Comparison of ENCODE assay signal across 19 cellular contexts in the genomic region with DNA sequence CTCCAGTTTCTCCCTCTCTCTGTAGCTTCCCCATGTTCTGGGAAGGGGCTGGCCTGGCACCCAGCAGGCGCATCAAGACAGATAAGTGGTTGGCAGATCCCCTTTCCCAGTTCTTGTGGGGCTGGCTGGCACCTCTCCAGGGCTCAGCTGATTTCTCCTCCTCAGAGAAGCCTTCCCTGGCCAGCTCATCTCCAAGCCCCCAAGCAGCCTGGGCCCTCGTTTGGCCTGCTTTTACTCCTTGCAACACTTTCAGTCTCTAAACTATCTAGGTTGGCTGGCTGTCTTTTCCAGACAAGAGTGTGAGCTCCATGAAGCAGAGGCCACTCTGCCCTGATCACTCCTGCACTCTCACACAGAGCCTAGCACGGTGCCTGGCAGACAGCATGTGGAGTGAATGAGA. TPM values are rescaled to one million over a fixed set of nuclear protein-coding genes. Genes with fewer than 3 reads are reported as not detected.
DNase-seq lines count a peak whose midpoint lies in the region; ATAC-seq and TF ChIP-seq lines count a peak whose summit lies in the region.
"Had no signal": no experiment of that assay in that cellular context is flagged by ENCODE, and none has a peak within 500 bp of the region (broad histone marks: within the 10 kb centered on the region; RNA-seq: fewer than 3 reads in every experiment).

No MANE protein-coding gene starts in this region.

- peaks cover 89% of the 10 kb centered on the region for H3K79me2 ChIP-seq in mammary epithelial cell (ENCODE audit: insufficient read depth, low read length)

- peaks cover 37% of the 10 kb centered on the region for H3K36me3 ChIP-seq in mammary epithelial cell (ENCODE audit: insufficient read depth, low read length)
- peaks cover 38% of the 10 kb centered on the region for H3K36me3 ChIP-seq in effector memory CD4-positive, alpha-beta T cell (ENCODE audit: control insufficient read depth, insufficient read depth, low read length)
- peaks cover 0 to 90% (median 6%) of the 10 kb centered on the region in 3 donors for H3K36me3 ChIP-seq in tibial nerve

- intact Hi-C loops in mammary epithelial cell (cut with micrococcal nuclease), result no loop called here

- no peaks in the 10 kb centered on the region for H3K9me3 Mint-ChIP-seq in activated naive CD8-positive, alpha-beta T cell treated with anti-CD3 and anti-CD28 coated beads, Interleukin-2, amount 10 ng/mL, durations not matched to agents 7 days and 5 days
- H3K9me3 Mint-ChIP-seq in activated naive CD8-positive, alpha-beta T cell treated with anti-CD3 and anti-CD28 coated beads for 36 hours, result no peaks in the 10 kb centered on the region
- no peaks in the 10 kb centered on the region for H3K9me3 Mint-ChIP-seq in stimulated activated naive B cell treated with anti-CD40 and anti-IgM and Interleukin-4, amounts not matched to agents 10 μg/mL and 1 μg/mL and 100 μg/mL, for 72 hours
- H3K9me3 Mint-ChIP-seq in glutamatergic neuron (ENCODE audit: unreplicated experiment), result peaks cover 1% of the 10 kb centered on the region
- H3K9me3 Mint-ChIP-seq: CD4-positive, alpha-beta T cell; stimulated activated memory B cell treated with anti-CD40 and anti-IgM and Interleukin-4, amounts not matched to agents 10 μg/mL and 1 μg/mL and 100 μg/mL, for 72 hours; WTC11 had no signal

- peaks cover 42% of the 10 kb centered on the region for H3K4me1 Mint-ChIP-seq in activated naive CD8-positive, alpha-beta T cell treated with anti-CD3 and anti-CD28 coated beads, Interleukin-2, amount 10 ng/mL, durations not matched to agents 7 days and 5 days
- H3K4me1 Mint-ChIP-seq in activated naive CD8-positive, alpha-beta T cell treated with anti-CD3 and anti-CD28 coated beads for 36 hours, result peaks cover 38% of the 10 kb centered on the region
- H3K4me1 Mint-ChIP-seq in stimulated activated naive B cell treated with anti-CD40 and anti-IgM and Interleukin-4, amounts not matched to agents 10 μg/mL and 1 μg/mL and 100 μg/mL, for 72 hours, result peaks cover 19 to 56% of the 10 kb centered on the region in 2 donors
- H3K4me1 Mint-ChIP-seq in glutamatergic neuron (ENCODE audit: low read depth, unreplicated experiment), result no peaks in the 10 kb centered on the region
- H3K4me1 Mint-ChIP-seq: WTC11 had no signal

- dilution Hi-C loops in mammary epithelial cell (cut with HindIII; ENCODE audit: low sequenced_read_pairs), result no loop called here

- peak overlapping the region; percentile 82 for H3K27ac Mint-ChIP-seq in activated naive CD8-positive, alpha-beta T cell treated with anti-CD3 and anti-CD28 coated beads, Interleukin-2, amount 10 ng/mL, durations not matched to agents 7 days and 5 days
- no peak overlapping the region for H3K27ac Mint-ChIP-seq in activated naive CD8-positive, alpha-beta T cell treated with anti-CD3 and anti-CD28 coated beads for 36 hours
- H3K27ac Mint-ChIP-seq in stimulated activated naive B cell treated with anti-CD40 and anti-IgM and Interleukin-4, amounts not matched to agents 10 μg/mL and 1 μg/mL and 100 μg/mL, for 72 hours, result peak overlapping the region; percentile 26
- no peak overlapping the region for H3K27ac Mint-ChIP-seq in glutamatergic neuron (ENCODE audit: unreplicated experiment)
- H3K27ac Mint-ChIP-seq: CD4-positive, alpha-beta T cell; stimulated activated memory B cell treated with anti-CD40 and anti-IgM and Interleukin-4, amounts not matched to agents 10 μg/mL and 1 μg/mL and 100 μg/mL, for 72 hours; WTC11 had no signal

- CTCF ChIA-PET in mammary epithelial cell (lab: Charles Lee; ENCODE audit: low non-redundant PET), result no interaction called here

- TF ChIP-seq POLR2A in tibial nerve (IDR thresholded peaks at IDR 0.05), result no peak

- 64% methylated on average over 3 of the region's 3 CpGs for WGBS in mammary epithelial cell (ENCODE audit: low coverage, missing lambda C conversion rate)
- 77 to 89% methylated on average over 3 of the region's 3 CpGs for WGBS in tibial nerve, 2 donors

- no peak overlapping the region for H2AFZ ChIP-seq in mammary epithelial cell (ENCODE audit: low read depth, low read length)
- H2AFZ ChIP-seq: parathyroid adenoma had no signal

- BruUV-seq in mammary epithelial cell (replicated peaks; lab: Mats Ljungman, UMichigan), result no TSS peak

- H3K9me3 ChIP-seq in mammary epithelial cell (replicated peaks; ENCODE audit: insufficient read depth, low read length), result no peaks in the 10 kb centered on the region
- no peaks in the 10 kb centered on the region for H3K9me3 ChIP-seq in effector memory CD4-positive, alpha-beta T cell (ENCODE audit: control insufficient read depth, low read length)
- H3K9me3 ChIP-seq in tibial nerve, result no peaks in the 10 kb centered on the region
- H3K9me3 ChIP-seq: SJSA1 had no signal

- H4K20me1 ChIP-seq in mammary epithelial cell (ENCODE audit: insufficient read depth, low read length), result no peaks in the 10 kb centered on the region

- H3K27me3 ChIP-seq in mammary epithelial cell (ENCODE audit: insufficient read depth, low read length) (no peaks in the 10 kb centered on the region), tibial nerve (no peaks in the 10 kb centered on the region)
- no peaks in the 10 kb centered on the region for H3K27me3 ChIP-seq in effector memory CD4-positive, alpha-beta T cell (replicated peaks; ENCODE audit: control insufficient read depth, insufficient read depth, low read length, poor library complexity, severe bottlenecking)
- H3K27me3 ChIP-seq: SJSA1 had no signal

- no peak overlapping the region for H3K9ac ChIP-seq in mammary epithelial cell (ENCODE audit: insufficient read depth, low read length)
- H3K9ac ChIP-seq: KMS-11, parathyroid adenoma had no signal

- TF ChIP-seq EP300 in tibial nerve (IDR thresholded peaks at IDR 0.05), result no peak

- no peak for ATAC-seq in activated naive CD8-positive, alpha-beta T cell treated with anti-CD3 and anti-CD28 coated beads, Interleukin-2, amount 10 ng/mL, durations not matched to agents 7 days and 5 days (ENCODE audit: low read depth)
- ATAC-seq in stimulated activated naive B cell treated with anti-CD40 and anti-IgM and Interleukin-4, amounts not matched to agents 10 μg/mL and 1 μg/mL and 100 μg/mL, for 72 hours (replicated peaks), result no peak
- ATAC-seq: stimulated activated memory B cell treated with anti-CD40 and anti-IgM and Interleukin-4, amounts not matched to agents 10 μg/mL and 1 μg/mL and 100 μg/mL, for 72 hours; WTC11 had no signal

- peak overlapping the region; percentile 1 for H3K4me2 ChIP-seq in mammary epithelial cell (ENCODE audit: insufficient read depth, low read depth, low read length)
- H3K4me2 ChIP-seq: KMS-11 had no signal

- peaks cover 47% of the 10 kb centered on the region for H3K36me3 Mint-ChIP-seq in activated naive CD8-positive, alpha-beta T cell treated with anti-CD3 and anti-CD28 coated beads, Interleukin-2, amount 10 ng/mL, durations not matched to agents 7 days and 5 days
- H3K36me3 Mint-ChIP-seq in activated naive CD8-positive, alpha-beta T cell treated with anti-CD3 and anti-CD28 coated beads for 36 hours, result peaks cover 62% of the 10 kb centered on the region
- peaks cover 56 to 87% of the 10 kb centered on the region in 2 donors for H3K36me3 Mint-ChIP-seq in stimulated activated naive B cell treated with anti-CD40 and anti-IgM and Interleukin-4, amounts not matched to agents 10 μg/mL and 1 μg/mL and 100 μg/mL, for 72 hours
- H3K36me3 Mint-ChIP-seq in glutamatergic neuron (ENCODE audit: unreplicated experiment), result no peaks in the 10 kb centered on the region

- H3K4me3 Mint-ChIP-seq in activated naive CD8-positive, alpha-beta T cell treated with anti-CD3 and anti-CD28 coated beads, Interleukin-2, amount 10 ng/mL, durations not matched to agents 7 days and 5 days, result no peak overlapping the region
- H3K4me3 Mint-ChIP-seq in activated naive CD8-positive, alpha-beta T cell treated with anti-CD3 and anti-CD28 coated beads for 36 hours, result no peak overlapping the region
- no peak overlapping the region for H3K4me3 Mint-ChIP-seq in stimulated activated naive B cell treated with anti-CD40 and anti-IgM and Interleukin-4, amounts not matched to agents 10 μg/mL and 1 μg/mL and 100 μg/mL, for 72 hours
- H3K4me3 Mint-ChIP-seq in glutamatergic neuron (ENCODE audit: unreplicated experiment), result no peak overlapping the region
- H3K4me3 Mint-ChIP-seq: CD4-positive, alpha-beta T cell; stimulated activated memory B cell treated with anti-CD40 and anti-IgM and Interleukin-4, amounts not matched to agents 10 μg/mL and 1 μg/mL and 100 μg/mL, for 72 hours; WTC11 had no signal

- H3K27ac ChIP-seq in mammary epithelial cell (ENCODE audit: insufficient read depth, low read depth, low read length), result peak overlapping the region; percentile 92
- H3K27ac ChIP-seq in effector memory CD4-positive, alpha-beta T cell (ENCODE audit: insufficient read depth, low read length, poor library complexity, severe bottlenecking), result no peak overlapping the region
- H3K27ac ChIP-seq in tibial nerve, result peak overlapping the region in 1 of 4 donors; percentile 26
- H3K27ac ChIP-seq: KMS-11, parathyroid adenoma, SJSA1 had no signal

- no peaks in the 10 kb centered on the region for H3K27me3 Mint-ChIP-seq in activated naive CD8-positive, alpha-beta T cell treated with anti-CD3 and anti-CD28 coated beads, Interleukin-2, amount 10 ng/mL, durations not matched to agents 7 days and 5 days
- no peaks in the 10 kb centered on the region for H3K27me3 Mint-ChIP-seq in activated naive CD8-positive, alpha-beta T cell treated with anti-CD3 and anti-CD28 coated beads for 36 hours
- no peaks in the 10 kb centered on the region for H3K27me3 Mint-ChIP-seq in stimulated activated naive B cell treated with anti-CD40 and anti-IgM and Interleukin-4, amounts not matched to agents 10 μg/mL and 1 μg/mL and 100 μg/mL, for 72 hours
- no peaks in the 10 kb centered on the region for H3K27me3 Mint-ChIP-seq in glutamatergic neuron (ENCODE audit: unreplicated experiment)
- H3K27me3 Mint-ChIP-seq: CD4-positive, alpha-beta T cell; stimulated activated memory B cell treated with anti-CD40 and anti-IgM and Interleukin-4, amounts not matched to agents 10 μg/mL and 1 μg/mL and 100 μg/mL, for 72 hours had no signal

- no peak for DNase-seq in activated naive CD8-positive, alpha-beta T cell treated with anti-CD3 and anti-CD28 coated beads, Interleukin-2, amount 10 ng/mL, durations not matched to agents 7 days and 5 days
- no peak for DNase-seq in activated naive CD8-positive, alpha-beta T cell treated with anti-CD3 and anti-CD28 coated beads for 36 hours
- DNase-seq in mammary epithelial cell, result no peak
- peak; percentile 21 for DNase-seq in iris pigment epithelial cell (ENCODE audit: low read depth)
- no peak for DNase-seq in stimulated activated naive B cell treated with anti-CD40 and anti-IgM and Interleukin-4, amounts not matched to agents 10 μg/mL and 1 μg/mL and 100 μg/mL, for 72 hours
- DNase-seq in effector memory CD4-positive, alpha-beta T cell, result no peak
- DNase-seq in glutamatergic neuron, result no peak
- no peak for DNase-seq in tibial nerve (ENCODE audit: low spot score in 2 of 2)
- DNase-seq: activated CD8-positive, alpha-beta memory T cell treated with anti-CD3 and anti-CD28 coated beads for 24 hours; CD4-positive, alpha-beta T cell; cortex of kidney; NCI-H526 treated with DMSO at 0.1 percent for 48 hours; stimulated activated CD4-positive, alpha-beta T cell treated with anti-CD3 and anti-CD28 coated beads, Interleukin-12 subunit alpha, Interleukin-12 subunit beta, amount 100 ng/mL, for 4 hours; T-helper 2 cell had no signal

- peaks cover 64% of the 10 kb centered on the region for H3K4me1 ChIP-seq in mammary epithelial cell (ENCODE audit: insufficient read depth, low read length)
- no peaks in the 10 kb centered on the region for H3K4me1 ChIP-seq in effector memory CD4-positive, alpha-beta T cell (ENCODE audit: control insufficient read depth, insufficient read depth, low read length, poor library complexity, severe bottlenecking)
- H3K4me1 ChIP-seq in tibial nerve, result peaks cover 0 to 52% (median 19%) of the 10 kb centered on the region in 4 donors
- H3K4me1 ChIP-seq: parathyroid adenoma had no signal

- POLR2A ChIA-PET in activated naive CD8-positive, alpha-beta T cell treated with anti-CD3 and anti-CD28 coated beads, Interleukin-2, amount 10 ng/mL, durations not matched to agents 7 days and 5 days (lab: Charles Lee), result interaction anchor here (1.2 kb wide), 1 partner anchor 9 kb away, joined by 6 read pairs; no protein-coding TSS in a partner anchor

- no peak overlapping the region for H3K4me3 ChIP-seq in mammary epithelial cell (replicated peaks in 1 of 3; ENCODE audit: insufficient read depth in 1 of 3, low read depth in 2 of 3, low read length in 3 of 3)
- H3K4me3 ChIP-seq in effector memory CD4-positive, alpha-beta T cell (ENCODE audit: insufficient read depth, low read depth, low read length, poor library complexity, severe bottlenecking), result no peak overlapping the region
- H3K4me3 ChIP-seq in tibial nerve, result no peak overlapping the region
- H3K4me3 ChIP-seq: SJSA1 had no signal

- in situ Hi-C loops in mammary epithelial cell (cut with MboI; ENCODE audit: low sequenced_read_pairs in 2 of 2), result no loop called here

- TF ChIP-seq CTCF in mammary epithelial cell (conservative IDR thresholded peaks at IDR 0.05 in 1 of 2, IDR thresholded peaks at IDR 0.05 in 1 of 2; ENCODE audit: extremely low read depth in 1 of 2, insufficient read depth in 1 of 2, low read depth in 1 of 2, low read length in 2 of 2), result no peak
- no peak for TF ChIP-seq CTCF in glutamatergic neuron (IDR thresholded peaks at IDR 0.05; ENCODE audit: partially characterized antibody, unreplicated experiment)
- no peak for TF ChIP-seq CTCF in tibial nerve (IDR thresholded peaks at IDR 0.05)

RNA-seq across cellular contexts. Expression of a gene that starts 13.5 kb away (rescaled TPM):
- 100 to 1,000 TPM; 253 to 258 TPM for total RNA-seq in activated naive CD8-positive, alpha-beta T cell treated with anti-CD3 and anti-CD28 coated beads, Interleukin-2, amount 10 ng/mL, durations not matched to agents 7 days and 5 days
- 100 to 1,000 TPM; 201 to 208 TPM for total RNA-seq in activated naive CD8-positive, alpha-beta T cell treated with anti-CD3 and anti-CD28 coated beads for 36 hours
- 100 to 1,000 TPM; 317 to 416 TPM for total RNA-seq in mammary epithelial cell
- 377 TPM for polyA plus RNA-seq in mammary epithelial cell
- 255 TPM for polyA minus RNA-seq in mammary epithelial cell
- 215 TPM for total RNA-seq in glutamatergic neuron (ENCODE audit: unreplicated experiment)
- 100 to 1,000 TPM; 164 to 268 (median 170) TPM for total RNA-seq in tibial nerve

Comparison
In these comparisons a context has a peak if more than half of its experiments do, and no peak if none do; other contexts are left out.
1. H3K27ac Mint-ChIP-seq: peak in activated naive CD8-positive, alpha-beta T cell treated with anti-CD3 and anti-CD28 coated beads, Interleukin-2, amount 10 ng/mL, durations not matched to agents 7 days and 5 days (single experiment) and stimulated activated naive B cell treated with anti-CD40 and anti-IgM and Interleukin-4, amounts not matched to agents 10 μg/mL and 1 μg/mL and 100 μg/mL, for 72 hours (single experiment); none in activated naive CD8-positive, alpha-beta T cell treated with anti-CD3 and anti-CD28 coated beads for 36 hours (single experiment) and glutamatergic neuron (single experiment).